Comparison of ENCODE assay signal across 10 cellular contexts in genomic region chr13:73943137-73943964, GRCh38.
DNase-seq lines count a peak whose midpoint lies in the region; ATAC-seq and FAIRE-seq lines count a peak whose summit lies in the region.
"Had no signal": no experiment of that assay in that cellular context is flagged by ENCODE, and none has a peak within 500 bp of the region (broad histone marks: within the 10 kb centered on the region; RNA-seq: fewer than 3 reads in every experiment).

No MANE protein-coding gene starts in this region.

- peak overlapping the region; percentile 82 for H3K27ac Mint-ChIP-seq in activated naive CD8-positive, alpha-beta T cell treated with anti-CD3 and anti-CD28 coated beads, Interleukin-2, amount 50 U/mL, for 24 hours

- H3K36me3 Mint-ChIP-seq in activated naive CD8-positive, alpha-beta T cell treated with anti-CD3 and anti-CD28 coated beads, Interleukin-2, amount 50 U/mL, for 24 hours (ENCODE audit: low read depth): peaks cover 16% of the 10 kb centered on the region

- H3K9me3 Mint-ChIP-seq in activated naive CD8-positive, alpha-beta T cell treated with anti-CD3 and anti-CD28 coated beads, Interleukin-2, amount 50 U/mL, for 24 hours: no peaks in the 10 kb centered on the region
- H3K9me3 Mint-ChIP-seq: nephron had no signal

- peak; percentile 79 for FAIRE-seq in GM19239 (lab: Jason Lieb, UNC)
- FAIRE-seq: RCC 7860 had no signal

- peak overlapping the region; percentile 54 for H3K4me3 Mint-ChIP-seq in activated naive CD8-positive, alpha-beta T cell treated with anti-CD3 and anti-CD28 coated beads, Interleukin-2, amount 50 U/mL, for 24 hours
- H3K4me3 Mint-ChIP-seq: nephron had no signal

- DNase-seq in EH (ENCODE audit: low read depth) (peak; percentile 48), GM19239 (ENCODE audit: insufficient read length, low spot score) (peak; percentile 5), amygdala (lab: John Stamatoyannopoulos, UW) (no peak), DMS114 treated with DMSO at 0.1 percent for 48 hours (lab: John Stamatoyannopoulos, UW; ENCODE audit: unreplicated experiment) (no peak), cerebellar cortex (ENCODE audit: low spot score) (no peak), substantia nigra (lab: John Stamatoyannopoulos, UW) (no peak)
- no peak for DNase-seq in activated naive CD8-positive, alpha-beta T cell treated with anti-CD3 and anti-CD28 coated beads, Interleukin-2, amount 50 U/mL, for 24 hours

- ATAC-seq in HG03097 (IDR thresholded peaks at IDR 0.05; ENCODE audit: low FRiP score, unreplicated experiment): peak; percentile 75
- peak; percentile 95 for ATAC-seq in activated naive CD8-positive, alpha-beta T cell treated with anti-CD3 and anti-CD28 coated beads, Interleukin-2, amount 50 U/mL, for 24 hours

- H3K27me3 Mint-ChIP-seq in activated naive CD8-positive, alpha-beta T cell treated with anti-CD3 and anti-CD28 coated beads, Interleukin-2, amount 50 U/mL, for 24 hours: no peaks in the 10 kb centered on the region

- peaks cover 81% of the 10 kb centered on the region for H3K4me1 Mint-ChIP-seq in activated naive CD8-positive, alpha-beta T cell treated with anti-CD3 and anti-CD28 coated beads, Interleukin-2, amount 50 U/mL, for 24 hours

- no peak overlapping the region for H3K27ac ChIP-seq in substantia nigra (ENCODE audit: low read depth, low read length, poor library complexity, severe bottlenecking)

Comparison
In these comparisons a context has a peak if more than half of its experiments do, and no peak if none do; other contexts are left out.
1. DNase-seq: peak in EH (single experiment) and GM19239 (single experiment); none in activated naive CD8-positive, alpha-beta T cell treated with anti-CD3 and anti-CD28 coated beads, Interleukin-2, amount 50 U/mL, for 24 hours (single experiment), amygdala (0 of 56), DMS114 treated with DMSO at 0.1 percent for 48 hours (single experiment), cerebellar cortex (single experiment) and substantia nigra (0 of 49).